In the genomic region with DNA sequence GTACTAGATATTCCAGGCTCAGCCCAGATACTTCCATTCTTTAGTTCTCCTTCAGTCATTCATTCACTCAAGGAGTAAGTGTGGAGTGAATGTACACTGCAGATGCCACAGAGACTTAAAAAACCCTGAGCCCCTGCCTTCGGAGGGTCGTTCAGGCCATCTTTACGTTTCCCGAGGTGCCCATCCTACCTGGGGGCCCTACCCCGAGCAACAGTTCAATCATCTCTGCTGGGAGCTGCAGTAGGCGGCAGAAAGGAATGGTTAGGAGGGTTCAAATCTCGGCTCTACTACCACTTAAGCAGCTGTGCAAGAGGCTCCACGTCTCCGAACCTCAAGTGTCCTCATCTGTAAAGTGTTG, we compare ENCODE assay signal across 8 cellular contexts. TPM values are rescaled to one million over a fixed set of nuclear protein-coding genes. Genes with fewer than 3 reads are reported as not detected.
A peak's percentile ranks its signal among the peaks of the same experiment; 100 is the strongest.
DNase-seq lines count a peak whose midpoint lies in the region; ATAC-seq, FAIRE-seq and TF ChIP-seq lines count a peak whose summit lies in the region.

No MANE protein-coding gene starts in this region.

- no peaks in the 10 kb centered on the region for H3K9me2 ChIP-seq in OCI-LY1 (ENCODE audit: low read depth, low read length)

- H3K36me3 ChIP-seq in ES-I3 (ENCODE audit: insufficient read depth, low read length), result peaks cover 23% of the 10 kb centered on the region
- H3K36me3 ChIP-seq in OCI-LY1 (ENCODE audit: insufficient read depth, low read length), result peaks cover 35% of the 10 kb centered on the region
- peaks cover 0 to 16% (median under 1%) of the 10 kb centered on the region in 3 donors for H3K36me3 ChIP-seq in pancreas

- DNase-seq in pancreas (no peak), NCI-H510A treated with DMSO at 0.1 percent for 48 hours (lab: John Stamatoyannopoulos, UW) (no peak), medulla oblongata (ENCODE audit: extremely low spot score) (no peak), H54 (ENCODE audit: insufficient read length, low spot score) (no peak)

- WGBS in pancreas, 2 donors, result 0 to 1% methylated on average over 9 of the region's 9 CpGs

- intact Hi-C loops in pancreas (cut with DNase I), result no loop called here

- H3K4me3 ChIP-seq in OCI-LY1 (ENCODE audit: low read depth, low read length, poor library complexity, severe bottlenecking) (peak overlapping the region; percentile 95), pancreas (peak overlapping the region; percentile 66 to 98 (median 94))

- H3K27me3 ChIP-seq in OCI-LY1 (ENCODE audit: insufficient read depth, low read length), result no peaks in the 10 kb centered on the region
- H3K27me3 ChIP-seq in pancreas, result no peaks in the 10 kb centered on the region

- H3K9me3 ChIP-seq in ES-I3 (ENCODE audit: control insufficient read depth, insufficient read depth, low read length) (no peaks in the 10 kb centered on the region), OCI-LY1 (ENCODE audit: low read length) (no peaks in the 10 kb centered on the region), pancreas (no peaks in the 10 kb centered on the region)

- H3K9ac ChIP-seq in ES-I3 (ENCODE audit: low read depth, low read length) (peak overlapping the region; percentile 92), OCI-LY1 (ENCODE audit: low read length) (peak overlapping the region; percentile 93)

- ATAC-seq in esophagus mucosa, result peak; percentile 15
- peak in 3 of 4 donors; percentile 4 to 9 (median 6) for ATAC-seq in pancreas
- no peak for ATAC-seq in GM19463 (IDR thresholded peaks at IDR 0.05; ENCODE audit: unreplicated experiment)

- TF ChIP-seq POLR2A in H54 (IDR thresholded peaks at IDR 0.05; ENCODE audit: low read depth, low read length), result no peak

- H4K20me1 ChIP-seq in OCI-LY1 (ENCODE audit: insufficient read depth, low read length), result no peaks in the 10 kb centered on the region

- H3K4me2 ChIP-seq in OCI-LY1 (ENCODE audit: low read length), result peak overlapping the region; percentile 99

- H3K27ac ChIP-seq in OCI-LY1 (ENCODE audit: low read depth, low read length, poor library complexity, severe bottlenecking), result no peak overlapping the region
- peak overlapping the region; percentile 73 to 79 (median 78) for H3K27ac ChIP-seq in pancreas

- no peak overlapping the region for H2AFZ ChIP-seq in OCI-LY1 (ENCODE audit: low read length)

- H3K4me1 ChIP-seq in ES-I3 (ENCODE audit: insufficient read depth, low read length) (no peaks in the 10 kb centered on the region), OCI-LY1 (ENCODE audit: insufficient read depth, low read length, severe bottlenecking) (peaks cover 15% of the 10 kb centered on the region), pancreas (no peaks in the 10 kb centered on the region)

- FAIRE-seq in pancreas (lab: Jason Lieb, UNC) (no peak), H54 (lab: Jason Lieb, UNC) (no peak)

- no peak for TF ChIP-seq CTCF in OCI-LY1 (IDR thresholded peaks at IDR 0.05; ENCODE audit: low read length)
- no peak for TF ChIP-seq CTCF in pancreas (IDR thresholded peaks at IDR 0.05)

- H3F3A ChIP-seq in OCI-LY1 (ENCODE audit: insufficient read depth, low read length), result no peaks in the 10 kb centered on the region

- H3K79me2 ChIP-seq in OCI-LY1 (ENCODE audit: insufficient read depth, low read length), result peaks cover 17% of the 10 kb centered on the region

RNA-seq across cellular contexts. Expression of a gene that starts 0.6 kb away (rescaled TPM):
- total RNA-seq in esophagus mucosa (77.4 TPM), pancreas (10 to 100 TPM; 35.0 to 64.0 (median 45.0) TPM)
- polyA plus RNA-seq in pancreas, result 10 to 100 TPM; 52.7 to 72.3 TPM

RNA-seq across cellular contexts. Expression of a gene that starts 27.6 kb away (rescaled TPM):
- total RNA-seq in esophagus mucosa, result 0.76 TPM
- 10 to 100 TPM in 1 of 6 donors, 1 to 10 TPM in 5; 5.1 to 16.0 (median 6.0) TPM for total RNA-seq in pancreas
- polyA plus RNA-seq in pancreas, result 10 to 100 TPM; 20.1 to 22.0 TPM
